ENCODE assay signal across 18 cellular contexts in the genomic region with DNA sequence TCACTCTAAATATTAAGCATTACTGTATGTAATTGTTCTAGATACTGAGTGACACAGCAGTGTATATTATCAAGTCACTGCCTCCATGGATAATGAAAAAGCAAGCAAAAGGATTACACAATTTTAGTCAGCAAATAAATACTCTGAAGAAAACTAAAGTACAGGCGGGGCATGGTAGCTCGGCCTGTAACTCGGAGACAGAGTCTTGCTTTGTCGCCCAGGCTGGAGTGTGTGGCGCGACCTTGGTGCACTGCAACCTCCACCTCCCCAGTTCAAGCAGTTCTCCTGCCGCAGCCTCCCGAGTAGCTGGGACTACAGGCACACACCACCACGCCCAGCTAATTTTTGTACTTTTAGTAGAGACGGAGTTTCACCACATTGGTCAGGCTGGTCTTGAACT.
"Had no signal": no experiment of that assay in that cellular context is flagged by ENCODE, and none has a peak within 500 bp of the region (broad histone marks: within the 10 kb centered on the region; RNA-seq: fewer than 3 reads in every experiment).

No MANE protein-coding gene starts in this region.

- H3K4me3 ChIP-seq: body of pancreas, sigmoid colon, testis had no signal

- H3K27me3 ChIP-seq: body of pancreas, neutrophil, sigmoid colon, testis had no signal

- H3K4me1 ChIP-seq: body of pancreas, parathyroid adenoma had no signal

- H3K9me3 ChIP-seq: body of pancreas, neutrophil, sigmoid colon, testis had no signal

- H3K9ac ChIP-seq: parathyroid adenoma had no signal

- H3K27ac ChIP-seq: body of pancreas, neutrophil, parathyroid adenoma, sigmoid colon, testis had no signal

- DNase-seq: activated CD8-positive, alpha-beta memory T cell treated with anti-CD3 and anti-CD28 coated beads, Interleukin-2, amount 50 U/mL, for 48 hours; activated naive CD4-positive, alpha-beta T cell treated with Interleukin-2 at 50 U/mL for 16 hours; activated naive CD8-positive, alpha-beta T cell treated with anti-CD3 and anti-CD28 coated beads for 36 hours; activated T-cell treated with anti-CD3 and anti-CD28 coated beads, Interleukin-2, amount 50 U/mL, for 48 hours; body of pancreas; effector memory CD4-positive, alpha-beta T cell; hippocampal formation; sigmoid colon; stimulated activated CD4-positive, alpha-beta T cell treated with anti-CD3 and anti-CD28 coated beads, Interleukin-2, amount 100 ng/mL, for 48 hours; stimulated activated CD8-positive, alpha-beta memory T cell treated with anti-CD3 and anti-CD28 coated beads, Interleukin-4, amount 100 ng/mL, for 48 hours; stimulated activated naive CD4-positive, alpha-beta T cell; T-cell; testis; trophoblast cell had no signal

- ATAC-seq: body of pancreas, esophagus mucosa, T-cell, WTC11 had no signal
